18 cellular contexts compared by ENCODE assay signal in the genomic region with DNA sequence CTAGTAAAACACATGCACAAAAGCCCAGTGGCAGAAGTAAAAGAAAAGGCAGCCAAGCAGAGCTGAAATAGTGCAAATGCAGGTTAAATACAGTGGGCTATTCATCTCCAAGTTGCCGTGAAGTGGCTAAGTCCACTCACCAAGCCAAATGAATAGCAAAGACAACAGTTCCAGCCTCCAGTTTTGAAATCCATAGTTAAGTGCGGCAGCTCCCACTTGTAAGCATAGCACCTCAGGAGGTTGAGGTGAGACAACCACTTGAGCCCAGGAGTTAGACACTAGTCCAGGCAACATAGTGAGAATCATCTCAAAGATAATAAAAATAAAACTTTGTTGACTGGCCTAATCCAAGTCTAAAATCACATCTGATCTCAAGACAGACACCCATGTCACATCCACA.
"Had no signal": no experiment of that assay in that cellular context is flagged by ENCODE, and none has a peak within 500 bp of the region (broad histone marks: within the 10 kb centered on the region; RNA-seq: fewer than 3 reads in every experiment).

No MANE protein-coding gene starts in this region.

- H3K27ac Mint-ChIP-seq: activated CD8-positive, alpha-beta T cell treated with anti-CD3 and anti-CD28 coated beads for 36 hours; activated naive CD4-positive, alpha-beta T cell treated with anti-CD3 and anti-CD28 coated beads for 36 hours; activated T-helper 17 cell treated with anti-CD3 and anti-CD28 coated beads, Interleukin-2, amount 50 U/mL, for 72 hours; nephron; stimulated activated effector memory CD8-positive, alpha-beta T cell treated with anti-CD3 and anti-CD28 coated beads, Interleukin-12 subunit alpha, Interleukin-12 subunit beta, amount 100 ng/mL, for 72 hours had no signal

- H3K4me1 ChIP-seq: ascending aorta, colonic mucosa, testis had no signal

- DNase-seq: activated CD4-positive, alpha-beta T cell treated with anti-CD3 and anti-CD28 coated beads for 48 hours; activated CD4-positive, CD25-positive, alpha-beta regulatory T cell; activated CD8-positive, alpha-beta T cell treated with anti-CD3 and anti-CD28 coated beads for 36 hours; activated naive CD4-positive, alpha-beta T cell treated with anti-CD3 and anti-CD28 coated beads for 36 hours; activated T-cell treated with anti-CD3 and anti-CD28 coated beads, Interleukin-2, amount 50 U/mL, for 1 hour; colonic mucosa; erythroblast; foreskin melanocyte; midbrain; stimulated activated CD4-positive, alpha-beta T cell treated with anti-CD3 and anti-CD28 coated beads, Interleukin-4, amount 100 ng/mL, for 24 hours; stomach; testis had no signal

- H3K27me3 ChIP-seq: ascending aorta, colonic mucosa, stomach, testis had no signal

- H3K4me3 ChIP-seq: ascending aorta, colonic mucosa, stomach, testis had no signal

- H3K27me3 Mint-ChIP-seq: activated CD8-positive, alpha-beta T cell treated with anti-CD3 and anti-CD28 coated beads for 36 hours; activated T-helper 17 cell treated with anti-CD3 and anti-CD28 coated beads, Interleukin-2, amount 50 U/mL, for 72 hours; central memory CD8-positive, alpha-beta T cell had no signal

- H3K4me3 Mint-ChIP-seq: activated CD8-positive, alpha-beta T cell treated with anti-CD3 and anti-CD28 coated beads for 36 hours; activated naive CD4-positive, alpha-beta T cell treated with anti-CD3 and anti-CD28 coated beads for 36 hours; activated T-helper 17 cell treated with anti-CD3 and anti-CD28 coated beads, Interleukin-2, amount 50 U/mL, for 72 hours; central memory CD8-positive, alpha-beta T cell; nephron; stimulated activated effector memory CD8-positive, alpha-beta T cell treated with anti-CD3 and anti-CD28 coated beads, Interleukin-12 subunit alpha, Interleukin-12 subunit beta, amount 100 ng/mL, for 72 hours had no signal

- H3K36me3 ChIP-seq: ascending aorta, colonic mucosa had no signal

- ATAC-seq: activated CD8-positive, alpha-beta T cell treated with anti-CD3 and anti-CD28 coated beads for 36 hours; activated T-helper 17 cell treated with anti-CD3 and anti-CD28 coated beads, Interleukin-2, amount 50 U/mL, for 72 hours; sciatic nerve; stimulated activated effector memory CD8-positive, alpha-beta T cell treated with anti-CD3 and anti-CD28 coated beads, Interleukin-12 subunit alpha, Interleukin-12 subunit beta, amount 100 ng/mL, for 72 hours had no signal

- H3K9me3 ChIP-seq: ascending aorta, colonic mucosa, stomach, testis had no signal

- H3K9me3 Mint-ChIP-seq: activated CD8-positive, alpha-beta T cell treated with anti-CD3 and anti-CD28 coated beads for 36 hours; activated naive CD4-positive, alpha-beta T cell treated with anti-CD3 and anti-CD28 coated beads for 36 hours; activated T-helper 17 cell treated with anti-CD3 and anti-CD28 coated beads, Interleukin-2, amount 50 U/mL, for 72 hours; central memory CD8-positive, alpha-beta T cell; nephron; stimulated activated effector memory CD8-positive, alpha-beta T cell treated with anti-CD3 and anti-CD28 coated beads, Interleukin-12 subunit alpha, Interleukin-12 subunit beta, amount 100 ng/mL, for 72 hours had no signal

- H3K27ac ChIP-seq: ascending aorta, colonic mucosa, stomach, testis had no signal
